11 cellular contexts compared by ENCODE assay signal in genomic region chr4:147717878-147718277, GRCh38. TPM values are rescaled to one million over a fixed set of nuclear protein-coding genes. Genes with fewer than 3 reads are reported as not detected.
A peak's percentile ranks its signal among the peaks of the same experiment; 100 is the strongest.
DNase-seq lines count a peak whose midpoint lies in the region; ATAC-seq, FAIRE-seq and TF ChIP-seq lines count a peak whose summit lies in the region.
"Had no signal": no experiment of that assay in that cellular context is flagged by ENCODE, and none has a peak within 500 bp of the region (broad histone marks: within the 10 kb centered on the region; RNA-seq: fewer than 3 reads in every experiment).

No MANE protein-coding gene starts in this region.

- TF ChIP-seq CTCF in GM20000 (IDR thresholded peaks at IDR 0.05; ENCODE audit: extremely low read depth, missing control alignments): no peak
- TF ChIP-seq CTCF in sigmoid colon (IDR thresholded peaks at IDR 0.05): no peak

- H3K4me3 ChIP-seq in sigmoid colon: no peak overlapping the region

- FAIRE-seq in RCC 7860 (lab: Jason Lieb, UNC): no peak

- no peaks in the 10 kb centered on the region for H3K36me3 ChIP-seq in sigmoid colon

- in situ Hi-C loops in KBM-7 (cut with MboI; ENCODE audit: low pct_unique_long_range_greater_than_20kb, low sequenced_read_pairs): no loop called here

- ATAC-seq in GM18511 (IDR thresholded peaks at IDR 0.05; ENCODE audit: unreplicated experiment) (peak; percentile 91), HG02970 (IDR thresholded peaks at IDR 0.05; ENCODE audit: low FRiP score, unreplicated experiment) (peak; percentile 63)

- TF ChIP-seq EP300 in sigmoid colon (IDR thresholded peaks at IDR 0.05): no peak

- no peaks in the 10 kb centered on the region for H3K27me3 ChIP-seq in sigmoid colon

- 73% methylated on average over 1 of the region's 1 CpG for WGBS in sigmoid colon, 2 donors

- no peak for TF ChIP-seq POLR2A in sigmoid colon (IDR thresholded peaks at IDR 0.05)

- no peaks in the 10 kb centered on the region for H3K9me3 ChIP-seq in sigmoid colon

- intact Hi-C loops in sigmoid colon (cut with DNase I): no loop called here

- DNase-seq in GM20000 (ENCODE audit: low spot score): peak; percentile 53
- peak; percentile 38 for DNase-seq in KBM-7
- no peak for DNase-seq in sigmoid colon
- no peak for DNase-seq in NCI-H2081 (lab: John Stamatoyannopoulos, UW)
- DNase-seq in dermis blood vessel endothelial cell: no peak
- DNase-seq in RCC 7860 (ENCODE audit: low spot score): no peak
- DNase-seq: CD4-positive, CD25-positive, alpha-beta regulatory T cell; NCI-H446; stimulated activated naive CD4-positive, alpha-beta T cell treated with Interleukin-2 at 50 U/mL for 16 hours had no signal

- no peak overlapping the region for H3K27ac ChIP-seq in sigmoid colon

- peaks cover 0 to 9% (median 6%) of the 10 kb centered on the region in 4 donors for H3K4me1 ChIP-seq in sigmoid colon

RNA-seq across cellular contexts. Expression of gene ARHGAP10, which starts 14.0 kb away (rescaled TPM):
- total RNA-seq in sigmoid colon: 100 to 1,000 TPM; 123 to 158 (median 139) TPM
- 1 to 10 TPM; 3.0 to 7.3 (median 7.2) TPM for polyA plus RNA-seq in sigmoid colon
- total RNA-seq in dermis blood vessel endothelial cell: 12.3 and 14.6 TPM in 2 replicates

RNA-seq across cellular contexts. Expression of gene PRMT9, which starts 33.9 kb away (rescaled TPM):
- total RNA-seq in sigmoid colon (10 to 100 TPM in 2 of 4 donors, 1 to 10 TPM in 2; 7.1 to 10.7 (median 10.0) TPM), dermis blood vessel endothelial cell (10.1 and 11.1 TPM in 2 replicates)
- 1 to 10 TPM; 1.8 to 3.5 (median 3.5) TPM for polyA plus RNA-seq in sigmoid colon

Comparison
In these comparisons a context has a peak if more than half of its experiments do, and no peak if none do; other contexts are left out.
1. DNase-seq: peak in GM20000 (single experiment) and KBM-7 (single experiment); none in sigmoid colon (single experiment), NCI-H2081 (0 of 2), dermis blood vessel endothelial cell (single experiment) and RCC 7860 (single experiment).